Comparison of ENCODE assay signal across 10 cellular contexts in the genomic region with DNA sequence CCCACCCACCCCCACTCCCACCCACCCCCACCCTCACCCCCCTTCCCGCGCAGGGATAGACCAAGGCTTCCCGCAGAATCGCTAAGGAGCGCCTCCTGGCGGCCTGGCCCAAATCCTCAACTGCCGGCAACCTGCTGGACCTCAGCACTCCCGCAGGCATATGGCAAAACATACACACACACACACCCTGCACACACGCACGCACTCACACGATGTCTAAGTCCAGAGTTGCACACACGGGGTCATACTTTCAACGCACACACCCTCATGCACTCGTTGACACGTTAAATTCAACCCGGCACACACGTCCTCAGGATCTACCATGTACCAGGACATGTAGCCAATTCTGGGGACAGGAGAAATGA. TPM values are rescaled to one million over a fixed set of nuclear protein-coding genes. Genes with fewer than 3 reads are reported as not detected.
DNase-seq lines count a peak whose midpoint lies in the region; ATAC-seq and TF ChIP-seq lines count a peak whose summit lies in the region.
"Had no signal": no experiment of that assay in that cellular context is flagged by ENCODE, and none has a peak within 500 bp of the region (broad histone marks: within the 10 kb centered on the region; RNA-seq: fewer than 3 reads in every experiment).

No MANE protein-coding gene starts in this region.

- H3K36me3 ChIP-seq in smooth muscle cell (ENCODE audit: low read depth): no peaks in the 10 kb centered on the region

- H3F3A ChIP-seq in smooth muscle cell (ENCODE audit: low read depth): no peaks in the 10 kb centered on the region

- no peaks in the 10 kb centered on the region for H3K79me2 ChIP-seq in smooth muscle cell (ENCODE audit: low read depth)

- peak; percentile 29 for TF ChIP-seq CTCF in smooth muscle cell (IDR thresholded peaks at IDR 0.05; ENCODE audit: borderline replicate concordance, insufficient read depth, poor library complexity, severe bottlenecking)

- H3K4me2 ChIP-seq in smooth muscle cell: no peak overlapping the region

- peaks cover 5% of the 10 kb centered on the region for H4K20me1 ChIP-seq in smooth muscle cell (ENCODE audit: low read depth)

- H3K4me3 ChIP-seq in smooth muscle cell: no peak overlapping the region

- 22% methylated on average over 11 of the region's 17 CpGs for WGBS in smooth muscle cell (ENCODE audit: low lambda C conversion rate)

- H3K27me3 ChIP-seq in smooth muscle cell (ENCODE audit: low read depth): peaks cover 77% of the 10 kb centered on the region

- H3K27ac ChIP-seq in smooth muscle cell (ENCODE audit: low read depth): no peak overlapping the region

- no peak overlapping the region for H3K9ac ChIP-seq in smooth muscle cell (ENCODE audit: low read depth)

- no peaks in the 10 kb centered on the region for H3K9me3 ChIP-seq in smooth muscle cell (replicated peaks; ENCODE audit: low read depth)

- no peak overlapping the region for H2AFZ ChIP-seq in smooth muscle cell (ENCODE audit: low read depth)

- peaks cover 8% of the 10 kb centered on the region for H3K4me1 ChIP-seq in smooth muscle cell (ENCODE audit: low read depth)

- ATAC-seq in HG02885 (IDR thresholded peaks at IDR 0.05; ENCODE audit: poor library complexity, unreplicated experiment): no peak
- no peak for ATAC-seq in HG03280 (IDR thresholded peaks at IDR 0.05; ENCODE audit: unreplicated experiment)
- ATAC-seq: activated CD4-positive, CD25-positive, alpha-beta regulatory T cell treated with anti-CD3 and anti-CD28 coated beads, Interleukin-2, amount 50 U/mL, for 24 hours had no signal

- peak; percentile 11 for DNase-seq in activated CD4-positive, alpha-beta T cell treated with anti-CD3 and anti-CD28 coated beads, Interleukin-2, amount 50 U/mL, for 1 hour
- DNase-seq in activated CD4-positive, alpha-beta T cell treated with anti-CD3 and anti-CD28 coated beads for 1 hour: no peak
- peak; percentile 73 for DNase-seq in NCI-H2196 (lab: John Stamatoyannopoulos, UW; ENCODE audit: unreplicated experiment)
- peak; percentile 80 for DNase-seq in cerebellar cortex (ENCODE audit: low spot score)
- no peak for DNase-seq in smooth muscle cell (lab: John Stamatoyannopoulos, UW; ENCODE audit: unreplicated experiment)
- DNase-seq in kidney glomerular epithelial cell (lab: John Stamatoyannopoulos, UW): no peak

RNA-seq across cellular contexts. Expression of gene CPLX2, which starts 1.7 kb away (rescaled TPM):
- not detected in 2 replicates for total RNA-seq in smooth muscle cell
- polyA plus RNA-seq in smooth muscle cell: 0.33 TPM in 1 of 2 replicates, not detected in the other
- total RNA-seq: glomerular endothelial cell had no signal

Comparison
In these comparisons a context has a peak if more than half of its experiments do, and no peak if none do; other contexts are left out.
1. DNase-seq: peak in activated CD4-positive, alpha-beta T cell treated with anti-CD3 and anti-CD28 coated beads, Interleukin-2, amount 50 U/mL, for 1 hour (single experiment), NCI-H2196 (single experiment) and cerebellar cortex (single experiment); none in activated CD4-positive, alpha-beta T cell treated with anti-CD3 and anti-CD28 coated beads for 1 hour (single experiment), smooth muscle cell (single experiment) and kidney glomerular epithelial cell (single experiment).